ENCODE assay signal across 26 cellular contexts in the genomic region with DNA sequence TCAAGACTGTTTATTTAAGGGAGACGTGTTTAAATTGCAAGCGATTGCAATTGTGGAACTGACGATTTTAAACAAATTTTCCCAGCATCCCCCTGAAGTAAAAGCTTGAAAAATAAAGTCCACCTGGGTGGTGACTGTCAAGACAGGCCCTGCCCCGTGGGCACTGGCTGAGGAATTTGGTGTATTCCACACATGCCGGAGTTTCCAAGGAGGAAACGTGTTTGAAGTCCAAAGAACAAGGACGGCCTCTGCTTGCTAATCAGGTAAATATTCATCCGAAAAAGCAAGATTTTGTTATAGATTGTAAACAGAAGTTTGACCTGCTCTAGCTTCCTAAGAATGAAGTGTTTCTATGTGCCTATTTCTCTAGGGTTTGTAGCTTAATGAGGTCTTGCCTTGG.
"Had no signal": no experiment of that assay in that cellular context is flagged by ENCODE, and none has a peak within 500 bp of the region (broad histone marks: within the 10 kb centered on the region; RNA-seq: fewer than 3 reads in every experiment).

No MANE protein-coding gene starts in this region.

- H3K4me1 ChIP-seq: stomach, testis, thyroid gland, tibial artery, tibial nerve, transverse colon, upper lobe of left lung, upper lobe of right lung, uterus, vagina had no signal

- H3K9me3 ChIP-seq: stomach, suprapubic skin, testis, thoracic aorta, thyroid gland, tibial artery, tibial nerve, transverse colon, upper lobe of left lung, upper lobe of right lung, uterus, vagina had no signal

- H3K4me3 ChIP-seq: stomach, suprapubic skin, testis, thoracic aorta, thyroid gland, tibial artery, tibial nerve, transverse colon, upper lobe of left lung, upper lobe of right lung, uterus, vagina had no signal

- FAIRE-seq: urothelium cell line had no signal

- ATAC-seq: stimulated activated effector memory CD8-positive, alpha-beta T cell treated with anti-CD3 and anti-CD28 coated beads, Interleukin-12 subunit alpha, Interleukin-12 subunit beta, amount 100 ng/mL, for 72 hours; stimulated activated memory B cell treated with anti-CD40 and anti-IgM and Interleukin-4, amounts not matched to agents 10 μg/mL and 1 μg/mL and 100 μg/mL, for 72 hours; stimulated activated naive B cell treated with anti-CD40 and anti-IgM and Interleukin-4, amounts not matched to agents 10 μg/mL and 1 μg/mL and 100 μg/mL, for 72 hours; stimulated activated naive CD8-positive, alpha-beta T cell treated with anti-CD3 and anti-CD28 coated beads, Interleukin-15, amount 100 ng/mL, for 72 hours; stimulated activated naive CD8-positive, alpha-beta T cell treated with anti-CD3 and anti-CD28 coated beads, Interleukin-15, Interleukin-2, amounts not matched to agents 100 U/mL and 50 U/mL, for 24 hours; upper lobe of right lung had no signal

- H3K27me3 ChIP-seq: stomach, suprapubic skin, testis, thyroid gland, tibial artery, tibial nerve, transverse colon, upper lobe of left lung, upper lobe of right lung, uterus, vagina had no signal

- H3K36me3 ChIP-seq: stomach, suprapubic skin, thoracic aorta, thyroid gland, tibial artery, tibial nerve, transverse colon, upper lobe of left lung, upper lobe of right lung, uterus, vagina had no signal

- H3K27ac ChIP-seq: stomach, suprapubic skin, testis, thoracic aorta, thyroid gland, tibial artery, tibial nerve, transverse colon, upper lobe of left lung, upper lobe of right lung, uterus, vagina had no signal

- DNase-seq: stimulated activated CD4-positive, alpha-beta T cell treated with anti-CD3 and anti-CD28 coated beads, Interleukin-2, amount 100 ng/mL, for 48 hours; stimulated activated CD4-positive, alpha-beta T cell treated with anti-CD3 and anti-CD28 coated beads, Interleukin-4, amount 100 ng/mL, for 1 hour; stimulated activated CD4-positive, alpha-beta T cell treated with anti-CD3 and anti-CD28 coated beads, Interleukin-4, amount 100 ng/mL, for 24 hours; stimulated activated CD4-positive, alpha-beta T cell treated with anti-CD3 and anti-CD28 coated beads, Interleukin-4, amount 100 ng/mL, for 4 hours; stimulated activated CD8-positive, alpha-beta memory T cell treated with anti-CD3 and anti-CD28 coated beads, Interleukin-4, amount 100 ng/mL, for 48 hours; stimulated activated naive B cell treated with anti-CD40 and anti-IgM and Interleukin-4, amounts not matched to agents 10 μg/mL and 1 μg/mL and 100 μg/mL, for 72 hours; stimulated activated naive CD4-positive, alpha-beta T cell; stimulated activated naive CD4-positive, alpha-beta T cell treated with Interleukin-2 at 50 U/mL for 16 hours; stimulated activated naive CD8-positive, alpha-beta T cell treated with anti-CD3 and anti-CD28 coated beads, Interleukin-15, amount 100 ng/mL, for 72 hours; stimulated activated naive CD8-positive, alpha-beta T cell treated with anti-CD3 and anti-CD28 coated beads, Interleukin-15, Interleukin-2, amounts not matched to agents 100 U/mL and 50 U/mL, for 24 hours; stomach; substantia nigra; testis; thyroid gland; tibial artery; transverse colon; upper lobe of right lung; uterus had no signal
